Comparison of ENCODE assay signal across 1 cellular context in genomic region chr14:68512088-68512487, GRCh38.
TF ChIP-seq lines count a peak whose summit lies in the region.

No MANE protein-coding gene starts in this region.

TF ChIP-seq in GM12878, 131 proteins besides CTCF, POLR2A, EP300 and RAD21:
- TF ChIP-seq TBL1XR1 (IDR thresholded peaks at IDR 0.05; ENCODE audit: low read depth, low read length) (no peak), SUZ12 (IDR thresholded peaks at IDR 0.05; ENCODE audit: unreplicated experiment) (no peak), JUND (IDR thresholded peaks at IDR 0.05; ENCODE audit: low read depth, low read length) (no peak), BCL11A (IDR thresholded peaks at IDR 0.05; ENCODE audit: low read depth, low read length) (no peak), CHD4 (IDR thresholded peaks at IDR 0.05) (no peak)
